ENCODE assay signal across 10 cellular contexts in the genomic region with DNA sequence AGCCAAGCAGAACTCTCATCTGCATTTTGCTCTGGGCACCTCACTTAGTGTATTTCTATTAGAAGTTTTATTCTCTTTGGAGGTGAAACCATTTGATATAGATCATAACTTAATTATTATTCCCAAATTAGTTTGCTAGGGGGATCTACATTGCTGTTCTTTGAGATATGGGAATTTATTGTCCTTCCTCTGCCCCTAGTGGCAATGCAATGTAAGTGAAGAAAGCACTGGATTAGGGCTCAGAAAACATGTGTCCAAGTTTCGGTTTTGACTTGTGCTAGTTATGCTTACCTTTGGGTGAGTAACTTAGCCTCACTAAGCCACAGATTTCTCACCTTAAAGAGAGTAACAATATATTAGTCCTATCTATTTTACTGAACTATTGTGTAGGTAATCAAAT. TPM values are rescaled to one million over a fixed set of nuclear protein-coding genes. Genes with fewer than 3 reads are reported as not detected.
DNase-seq lines count a peak whose midpoint lies in the region; ATAC-seq, FAIRE-seq and TF ChIP-seq lines count a peak whose summit lies in the region.
"Had no signal": no experiment of that assay in that cellular context is flagged by ENCODE, and none has a peak within 500 bp of the region (broad histone marks: within the 10 kb centered on the region; RNA-seq: fewer than 3 reads in every experiment).

No MANE protein-coding gene starts in this region.

- H2AFZ ChIP-seq in hepatocyte, result no peak overlapping the region

- H3K4me2 ChIP-seq in hepatocyte, result no peak overlapping the region

- DNase-seq in RWPE1 (ENCODE audit: low spot score) (peak; percentile 41), hepatocyte (ENCODE audit: low spot score) (no peak), mucosa of gallbladder (ENCODE audit: low spot score) (no peak), NCI-H187 treated with DMSO at 0.1 percent for 48 hours (lab: John Stamatoyannopoulos, UW) (no peak)
- no peak for DNase-seq in stimulated activated CD4-positive, alpha-beta T cell treated with anti-CD3 and anti-CD28 coated beads, Interleukin-2, amount 100 ng/mL, for 24 hours

- POLR2A ChIA-PET in RWPE1 (lab: Yijun Ruan, JAX; ENCODE audit: low non-redundant PET), result no interaction called here

- no peak for ATAC-seq in HG03432 (IDR thresholded peaks at IDR 0.05; ENCODE audit: unreplicated experiment)

- no peaks in the 10 kb centered on the region for H3K9me3 ChIP-seq in hepatocyte (ENCODE audit: low read depth)

- peak; percentile 6 for FAIRE-seq in A204.1 (lab: Jason Lieb, UNC)

- H3K9me2 ChIP-seq in hepatocyte (replicated peaks; ENCODE audit: insufficient read depth), result no peaks in the 10 kb centered on the region

- no peaks in the 10 kb centered on the region for H3K79me2 ChIP-seq in hepatocyte

- H3K27ac ChIP-seq in RWPE1 (no peak overlapping the region), hepatocyte (no peak overlapping the region)

- H3K4me1 ChIP-seq in hepatocyte (ENCODE audit: insufficient read depth), result no peaks in the 10 kb centered on the region

- TF ChIP-seq CTCF in GM12872 (IDR thresholded peaks at IDR 0.05; ENCODE audit: insufficient read depth, low read depth, low read length) (peak; percentile 68), RWPE1 (conservative IDR thresholded peaks at IDR 0.05; ENCODE audit: low read depth) (peak; percentile 60), hepatocyte (IDR thresholded peaks at IDR 0.05; ENCODE audit: poor library complexity) (peak; percentile 34)

- 81% methylated on average over 1 of the region's 1 CpG for WGBS in hepatocyte (ENCODE audit: low lambda C conversion rate, missing lambda C conversion rate)

- CTCF ChIA-PET in RWPE1 (lab: Yijun Ruan, JAX), result interaction anchor here (0.7 to 0.9 kb wide), 3 partner anchors 10 to 457 kb away, joined by 3 read pairs; no protein-coding TSS in a partner anchor

- no peaks in the 10 kb centered on the region for H3K27me3 ChIP-seq in hepatocyte

- H3K36me3 ChIP-seq in hepatocyte (replicated peaks; ENCODE audit: insufficient read depth, low read depth), result no peaks in the 10 kb centered on the region

- no peak overlapping the region for H3K4me3 ChIP-seq in hepatocyte

- H4K20me1 ChIP-seq in hepatocyte (ENCODE audit: insufficient read depth, poor library complexity, severe bottlenecking), result no peaks in the 10 kb centered on the region

RNA-seq across cellular contexts. Expression of a gene that starts 2.9 kb away (rescaled TPM):
- total RNA-seq in hepatocyte (1.0 TPM in 1 of 2 replicates, not detected in the other), mucosa of gallbladder (not detected)
- polyA plus RNA-seq in hepatocyte, result not detected in 2 replicates
- total RNA-seq: subcutaneous adipose tissue had no signal
- polyA plus RNA-seq: immature natural killer cell had no signal

RNA-seq across cellular contexts. Expression of a gene that starts 20.3 kb away (rescaled TPM):
- total RNA-seq in hepatocyte (0.33 TPM in 1 of 2 replicates, not detected in the other), mucosa of gallbladder (not detected)
- 0.19 TPM in 1 of 2 replicates, not detected in the other for polyA plus RNA-seq in hepatocyte
- total RNA-seq: subcutaneous adipose tissue had no signal
- polyA plus RNA-seq: immature natural killer cell had no signal

RNA-seq across cellular contexts. Expression of a gene that starts 26.4 kb away (rescaled TPM):
- total RNA-seq in hepatocyte (4.0 and 6.4 TPM in 2 replicates), mucosa of gallbladder (7.0 TPM)
- 2.0 and 4.0 TPM in 2 replicates for polyA plus RNA-seq in hepatocyte
- total RNA-seq: subcutaneous adipose tissue had no signal
- polyA plus RNA-seq: immature natural killer cell had no signal

RNA-seq across cellular contexts. Expression of a gene that starts 30.1 kb away (rescaled TPM):
- not detected in 2 replicates for total RNA-seq in hepatocyte
- not detected in 2 replicates for polyA plus RNA-seq in hepatocyte
- total RNA-seq in mucosa of gallbladder, result not detected
- total RNA-seq: subcutaneous adipose tissue had no signal
- polyA plus RNA-seq: immature natural killer cell had no signal

RNA-seq across cellular contexts. Expression of a gene that starts 35.9 kb away (rescaled TPM):
- total RNA-seq in hepatocyte, result not detected in 2 replicates
- not detected in 2 replicates for polyA plus RNA-seq in hepatocyte
- total RNA-seq in mucosa of gallbladder, result not detected
- total RNA-seq: subcutaneous adipose tissue had no signal
- polyA plus RNA-seq: immature natural killer cell had no signal
